In genomic region chr5:96716007-96716406, GRCh38 we compare ENCODE assay signal across 12 cellular contexts. TPM values are rescaled to one million over a fixed set of nuclear protein-coding genes. Genes with fewer than 3 reads are reported as not detected.
DNase-seq lines count a peak whose midpoint lies in the region; ATAC-seq and TF ChIP-seq lines count a peak whose summit lies in the region.
"Had no signal": no experiment of that assay in that cellular context is flagged by ENCODE, and none has a peak within 500 bp of the region (broad histone marks: within the 10 kb centered on the region; RNA-seq: fewer than 3 reads in every experiment).

No MANE protein-coding gene starts in this region.

- intact Hi-C loops in tibial artery (cut with DNase I; ENCODE audit: low total_unique reads): no loop called here

- peaks cover 24% of the 10 kb centered on the region for H3K36me3 Mint-ChIP-seq in activated CD8-positive, alpha-beta memory T cell treated with anti-CD3 and anti-CD28 coated beads, Interleukin-2, amount 10 ng/mL, durations not matched to agents 7 days and 5 days
- H3K36me3 Mint-ChIP-seq in activated CD8-positive, alpha-beta T cell treated with anti-CD3 and anti-CD28 coated beads, Interleukin-2, amount 10 ng/mL, durations not matched to agents 7 days and 5 days (ENCODE audit: low read depth): peaks cover 14% of the 10 kb centered on the region
- H3K36me3 Mint-ChIP-seq in memory B cell: peaks cover 17% of the 10 kb centered on the region

- H3K27ac ChIP-seq in tibial artery: peak overlapping the region; percentile 61 to 65

- H3K9me3 ChIP-seq in tibial artery: no peaks in the 10 kb centered on the region
- H3K9me3 ChIP-seq: ascending aorta had no signal

- no peak for DNase-seq in activated CD8-positive, alpha-beta memory T cell treated with anti-CD3 and anti-CD28 coated beads, Interleukin-2, amount 10 ng/mL, durations not matched to agents 7 days and 5 days
- DNase-seq in activated CD8-positive, alpha-beta memory T cell treated with anti-CD3 and anti-CD28 coated beads for 24 hours: no peak
- no peak for DNase-seq in activated CD8-positive, alpha-beta T cell treated with anti-CD3 and anti-CD28 coated beads, Interleukin-2, amount 10 ng/mL, durations not matched to agents 7 days and 5 days
- DNase-seq in memory B cell (ENCODE audit: low spot score in 2 of 2): no peak
- DNase-seq in tibial artery: no peak
- no peak for DNase-seq in NCI-H345 treated with DMSO at 0.1 percent for 48 hours (lab: John Stamatoyannopoulos, UW; ENCODE audit: unreplicated experiment)
- DNase-seq in activated CD4-positive, alpha-beta T cell treated with anti-CD3 and anti-CD28 coated beads, Interleukin-2, amount 50 U/mL, for 48 hours: no peak
- DNase-seq: naive B cell had no signal

- H3K27me3 Mint-ChIP-seq in activated CD8-positive, alpha-beta memory T cell treated with anti-CD3 and anti-CD28 coated beads, Interleukin-2, amount 10 ng/mL, durations not matched to agents 7 days and 5 days: no peaks in the 10 kb centered on the region
- no peaks in the 10 kb centered on the region for H3K27me3 Mint-ChIP-seq in activated CD8-positive, alpha-beta T cell treated with anti-CD3 and anti-CD28 coated beads, Interleukin-2, amount 10 ng/mL, durations not matched to agents 7 days and 5 days (ENCODE audit: low read depth)
- H3K27me3 Mint-ChIP-seq in memory B cell: no peaks in the 10 kb centered on the region
- H3K27me3 Mint-ChIP-seq: naive B cell; stimulated activated naive CD8-positive, alpha-beta T cell treated with anti-CD3 and anti-CD28 coated beads, Interleukin-15, Interleukin-2, amounts not matched to agents 100 ng/mL and 50 ng/mL, for 24 hours had no signal

- H3K9me3 Mint-ChIP-seq in activated CD8-positive, alpha-beta memory T cell treated with anti-CD3 and anti-CD28 coated beads, Interleukin-2, amount 10 ng/mL, durations not matched to agents 7 days and 5 days (ENCODE audit: low read depth): no peaks in the 10 kb centered on the region
- no peaks in the 10 kb centered on the region for H3K9me3 Mint-ChIP-seq in activated CD8-positive, alpha-beta T cell treated with anti-CD3 and anti-CD28 coated beads, Interleukin-2, amount 10 ng/mL, durations not matched to agents 7 days and 5 days (ENCODE audit: insufficient read depth)
- H3K9me3 Mint-ChIP-seq in memory B cell: no peaks in the 10 kb centered on the region
- H3K9me3 Mint-ChIP-seq: naive B cell; stimulated activated naive CD8-positive, alpha-beta T cell treated with anti-CD3 and anti-CD28 coated beads, Interleukin-15, Interleukin-2, amounts not matched to agents 100 ng/mL and 50 ng/mL, for 24 hours had no signal

- peaks cover 24% of the 10 kb centered on the region for H3K4me1 Mint-ChIP-seq in activated CD8-positive, alpha-beta memory T cell treated with anti-CD3 and anti-CD28 coated beads, Interleukin-2, amount 10 ng/mL, durations not matched to agents 7 days and 5 days
- H3K4me1 Mint-ChIP-seq in activated CD8-positive, alpha-beta T cell treated with anti-CD3 and anti-CD28 coated beads, Interleukin-2, amount 10 ng/mL, durations not matched to agents 7 days and 5 days (ENCODE audit: low read depth): peaks cover 25% of the 10 kb centered on the region
- H3K4me1 Mint-ChIP-seq in memory B cell: peaks cover 32% of the 10 kb centered on the region

- H3K27me3 ChIP-seq in tibial artery: no peaks in the 10 kb centered on the region
- H3K27me3 ChIP-seq: ascending aorta had no signal

- no peak overlapping the region for H3K4me3 Mint-ChIP-seq in activated CD8-positive, alpha-beta memory T cell treated with anti-CD3 and anti-CD28 coated beads, Interleukin-2, amount 10 ng/mL, durations not matched to agents 7 days and 5 days
- H3K4me3 Mint-ChIP-seq in activated CD8-positive, alpha-beta T cell treated with anti-CD3 and anti-CD28 coated beads, Interleukin-2, amount 10 ng/mL, durations not matched to agents 7 days and 5 days: no peak overlapping the region
- H3K4me3 Mint-ChIP-seq in memory B cell: no peak overlapping the region
- H3K4me3 Mint-ChIP-seq: naive B cell; stimulated activated naive CD8-positive, alpha-beta T cell treated with anti-CD3 and anti-CD28 coated beads, Interleukin-15, Interleukin-2, amounts not matched to agents 100 ng/mL and 50 ng/mL, for 24 hours had no signal

- peaks cover 0 to 57% (median 30%) of the 10 kb centered on the region in 4 donors for H3K4me1 ChIP-seq in tibial artery

- POLR2A ChIA-PET in activated CD8-positive, alpha-beta T cell treated with anti-CD3 and anti-CD28 coated beads, Interleukin-2, amount 10 ng/mL, durations not matched to agents 7 days and 5 days (lab: Charles Lee): interaction anchor here (0.7 to 1.1 kb wide), 2 partner anchors 92 to 191 kb away, joined by 3 read pairs; partner anchors contain the start of gene ERAP1

- H3K36me3 ChIP-seq in tibial artery: no peaks in the 10 kb centered on the region
- H3K36me3 ChIP-seq: ascending aorta had no signal

- H3K27ac Mint-ChIP-seq in activated CD8-positive, alpha-beta memory T cell treated with anti-CD3 and anti-CD28 coated beads, Interleukin-2, amount 10 ng/mL, durations not matched to agents 7 days and 5 days: peak overlapping the region; percentile 26
- H3K27ac Mint-ChIP-seq in activated CD8-positive, alpha-beta T cell treated with anti-CD3 and anti-CD28 coated beads, Interleukin-2, amount 10 ng/mL, durations not matched to agents 7 days and 5 days: no peak overlapping the region
- peak overlapping the region; percentile 91 for H3K27ac Mint-ChIP-seq in memory B cell
- H3K27ac Mint-ChIP-seq: stimulated activated naive CD8-positive, alpha-beta T cell treated with anti-CD3 and anti-CD28 coated beads, Interleukin-15, Interleukin-2, amounts not matched to agents 100 ng/mL and 50 ng/mL, for 24 hours had no signal

- no peak overlapping the region for H3K4me3 ChIP-seq in tibial artery
- H3K4me3 ChIP-seq: ascending aorta had no signal

- CTCF ChIA-PET in activated CD8-positive, alpha-beta memory T cell treated with anti-CD3 and anti-CD28 coated beads, Interleukin-2, amount 10 ng/mL, durations not matched to agents 7 days and 5 days (lab: Charles Lee): interaction anchor here (1.2 kb wide), 1 partner anchor 10 kb away, joined by 5 read pairs; no protein-coding TSS in a partner anchor
- CTCF ChIA-PET in activated CD8-positive, alpha-beta T cell treated with anti-CD3 and anti-CD28 coated beads, Interleukin-2, amount 10 ng/mL, durations not matched to agents 7 days and 5 days (lab: Charles Lee): interaction anchor here (1.0 to 1.3 kb wide), 2 partner anchors 102 to 120 kb away, joined by 3 to 4 read pairs; no protein-coding TSS in a partner anchor

- ATAC-seq in activated CD8-positive, alpha-beta memory T cell treated with anti-CD3 and anti-CD28 coated beads, Interleukin-2, amount 10 ng/mL, durations not matched to agents 7 days and 5 days: peak; percentile 58
- ATAC-seq in activated CD8-positive, alpha-beta T cell treated with anti-CD3 and anti-CD28 coated beads, Interleukin-2, amount 10 ng/mL, durations not matched to agents 7 days and 5 days: peak; percentile 42
- ATAC-seq in memory B cell (ENCODE audit: low read depth) (peak; percentile 22), GM18511 (IDR thresholded peaks at IDR 0.05; ENCODE audit: unreplicated experiment) (no peak)
- ATAC-seq: sciatic nerve had no signal

- no peak for TF ChIP-seq CTCF in tibial artery (IDR thresholded peaks at IDR 0.05)

RNA-seq across cellular contexts. Expression of gene CAST, which starts 53.8 kb away (rescaled TPM):
- total RNA-seq in activated CD8-positive, alpha-beta memory T cell treated with anti-CD3 and anti-CD28 coated beads, Interleukin-2, amount 10 ng/mL, durations not matched to agents 7 days and 5 days: 100 to 1,000 TPM; 149 to 173 TPM
- 100 to 1,000 TPM; 149 to 152 TPM for total RNA-seq in activated CD8-positive, alpha-beta T cell treated with anti-CD3 and anti-CD28 coated beads, Interleukin-2, amount 10 ng/mL, durations not matched to agents 7 days and 5 days
